14 cellular contexts compared by ENCODE assay signal in the genomic region with DNA sequence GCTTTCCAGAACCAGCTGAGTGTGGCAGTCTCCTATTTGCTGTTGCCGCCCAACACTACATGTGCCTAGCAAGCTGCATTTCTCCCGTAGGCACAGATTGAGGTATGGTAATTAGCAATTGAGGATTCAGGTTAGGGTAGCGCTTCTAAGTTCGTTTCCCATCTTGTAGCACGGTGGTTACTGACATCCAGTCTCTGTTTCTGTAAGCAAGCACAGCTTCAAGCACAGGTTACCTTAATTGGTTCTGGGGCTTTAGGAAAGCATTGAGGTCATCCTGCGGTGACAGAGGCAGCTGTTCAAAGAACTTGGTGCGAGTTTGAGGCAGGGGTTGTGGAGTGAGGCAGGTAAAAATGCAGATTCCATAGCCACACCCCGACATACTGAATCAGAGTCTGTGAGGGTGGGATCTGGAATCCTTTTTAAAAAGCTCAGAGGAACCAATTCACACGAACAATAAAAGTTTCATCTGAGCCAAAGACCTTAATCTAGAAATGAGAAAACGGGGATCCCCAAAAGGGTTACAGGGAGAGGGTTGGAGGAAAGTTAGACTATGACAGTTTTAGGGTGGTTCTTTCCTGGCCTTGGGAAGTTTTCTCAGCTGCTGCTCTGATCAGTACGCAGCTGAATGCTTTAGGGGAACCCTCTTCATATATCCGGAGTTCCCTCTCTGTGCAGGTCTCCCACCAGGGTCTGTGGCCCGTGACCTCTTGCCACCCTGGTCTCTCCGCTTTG. TPM values are rescaled to one million over a fixed set of nuclear protein-coding genes. Genes with fewer than 3 reads are reported as not detected.
DNase-seq lines count a peak whose midpoint lies in the region; ATAC-seq, FAIRE-seq and TF ChIP-seq lines count a peak whose summit lies in the region.
"Not testable (repeated sequence)": the region's sequence is repeated elsewhere in the genome, so short reads cannot be mapped to it uniquely, and the experiment has no call there.
"Had no signal": no experiment of that assay in that cellular context is flagged by ENCODE, and none has a peak within 500 bp of the region (broad histone marks: within the 10 kb centered on the region; RNA-seq: fewer than 3 reads in every experiment).

No MANE protein-coding gene starts in this region.

- H3K9me3 Mint-ChIP-seq in activated naive CD4-positive, alpha-beta T cell treated with anti-CD3 and anti-CD28 coated beads, Interleukin-2, amount 50 U/mL, for 72 hours: not testable (repeated sequence)

- peak; percentile 52 for ATAC-seq in GM19025 (IDR thresholded peaks at IDR 0.05; ENCODE audit: low read depth, unreplicated experiment)
- ATAC-seq in GM21381 (IDR thresholded peaks at IDR 0.05; ENCODE audit: unreplicated experiment): peak; percentile 47
- ATAC-seq in HG02642 (IDR thresholded peaks at IDR 0.05; ENCODE audit: poor library complexity, unreplicated experiment): peak; percentile 59
- peak; percentile 77 for ATAC-seq in HG03095 (IDR thresholded peaks at IDR 0.05; ENCODE audit: unreplicated experiment)
- peak; percentile 53 to 54 for ATAC-seq in activated naive CD4-positive, alpha-beta T cell treated with anti-CD3 and anti-CD28 coated beads, Interleukin-2, amount 50 U/mL, for 72 hours

- H3K27ac Mint-ChIP-seq in activated naive CD4-positive, alpha-beta T cell treated with anti-CD3 and anti-CD28 coated beads, Interleukin-2, amount 50 U/mL, for 72 hours: not testable (repeated sequence)

- H3K9ac ChIP-seq in OCI-LY3 (ENCODE audit: low read length): not testable (repeated sequence)

- H3K36me3 ChIP-seq in OCI-LY3 (replicated peaks; ENCODE audit: low read depth, low read length): not testable (repeated sequence)

- peaks cover 51% of the 10 kb centered on the region for H3K27me3 ChIP-seq in OCI-LY3 (ENCODE audit: low read depth, low read length)

- peaks cover 11% of the 10 kb centered on the region for H3K4me1 ChIP-seq in OCI-LY3 (ENCODE audit: low read length)

- not testable (repeated sequence) for H4K20me1 ChIP-seq in OCI-LY3 (ENCODE audit: insufficient read depth, low read length)

- FAIRE-seq in GM18507 (lab: Jason Lieb, UNC): peak; percentile 89

- not testable (repeated sequence) for H2AFZ ChIP-seq in OCI-LY3 (ENCODE audit: low read depth, low read length)

- H3K4me2 ChIP-seq in OCI-LY3 (ENCODE audit: low read length): peak overlapping the region; percentile 40

- H3K4me3 ChIP-seq in OCI-LY3 (ENCODE audit: low read length): peak overlapping the region; percentile 6; the same call in 1 of the 2 replicates

- not testable (repeated sequence) for TF ChIP-seq CTCF in OCI-LY3 (IDR thresholded peaks at IDR 0.05; ENCODE audit: low read depth, low read length)

- H3K79me2 ChIP-seq in OCI-LY3 (ENCODE audit: low read length): not testable (repeated sequence)

- DNase-seq in GM18507 (ENCODE audit: extremely low spot score, insufficient read length, low read depth); activated naive CD4-positive, alpha-beta T cell treated with anti-CD3 and anti-CD28 coated beads, Interleukin-2, amount 50 U/mL, for 72 hours (ENCODE audit: low spot score in 2 of 2): not testable (repeated sequence)

- H3K36me3 Mint-ChIP-seq in activated naive CD4-positive, alpha-beta T cell treated with anti-CD3 and anti-CD28 coated beads, Interleukin-2, amount 50 U/mL, for 72 hours: not testable (repeated sequence)

- H3K27ac ChIP-seq in OCI-LY3 (ENCODE audit: low read length): not testable (repeated sequence)

- H3K9me3 ChIP-seq in OCI-LY3 (ENCODE audit: insufficient read depth, low read length): not testable (repeated sequence)

RNA-seq across cellular contexts. Expression of gene GLYATL1B, which starts 21.9 kb away (rescaled TPM):
- not detected for total RNA-seq in activated naive CD4-positive, alpha-beta T cell treated with anti-CD3 and anti-CD28 coated beads, Interleukin-2, amount 50 U/mL, for 72 hours
- total RNA-seq: Calu3; CD4-positive, alpha-beta T cell; G401; HepG2; MCF 10A; OCI-LY7; RPMI7951 had no signal

RNA-seq across cellular contexts. Expression of gene FAM111B, which starts 42.9 kb away (rescaled TPM):
- total RNA-seq in activated naive CD4-positive, alpha-beta T cell treated with anti-CD3 and anti-CD28 coated beads, Interleukin-2, amount 50 U/mL, for 72 hours: 10 to 100 TPM; 42.8 to 47.6 TPM
- total RNA-seq: G401 had no signal
